22 cellular contexts compared by ENCODE assay signal in genomic region chr9:126377521-126377920, GRCh38. TPM values are rescaled to one million over a fixed set of nuclear protein-coding genes. Genes with fewer than 3 reads are reported as not detected.
DNase-seq lines count a peak whose midpoint lies in the region; ATAC-seq and TF ChIP-seq lines count a peak whose summit lies in the region.
"Had no signal": no experiment of that assay in that cellular context is flagged by ENCODE, and none has a peak within 500 bp of the region (broad histone marks: within the 10 kb centered on the region; RNA-seq: fewer than 3 reads in every experiment).

No MANE protein-coding gene starts in this region.

- CTCF ChIA-PET in CD8-positive, alpha-beta memory T cell (lab: Charles Lee), result interaction anchor here (1.3 to 1.6 kb wide), 2 partner anchors 19 to 114 kb away, joined by 4 read pairs; no protein-coding TSS in a partner anchor

- H3K36me3 ChIP-seq in neural progenitor cell, result no peaks in the 10 kb centered on the region
- H3K36me3 ChIP-seq in testis (ENCODE audit: low read depth, missing control alignments), result no peaks in the 10 kb centered on the region
- H3K36me3 ChIP-seq in CD8-positive, alpha-beta memory T cell (ENCODE audit: insufficient read depth, low read length), result no peaks in the 10 kb centered on the region
- H3K36me3 ChIP-seq: breast epithelium, thyroid gland had no signal

- H3K9me3 ChIP-seq in neural progenitor cell (ENCODE audit: low read depth) (no peaks in the 10 kb centered on the region), testis (no peaks in the 10 kb centered on the region)
- no peaks in the 10 kb centered on the region for H3K9me3 ChIP-seq in CD8-positive, alpha-beta memory T cell (ENCODE audit: low read length)
- H3K9me3 ChIP-seq: breast epithelium, Caco-2, mucosa of descending colon, sigmoid colon, thyroid gland had no signal

- H3K9me3 Mint-ChIP-seq in neural progenitor cell, result no peaks in the 10 kb centered on the region
- H3K9me3 Mint-ChIP-seq in CD8-positive, alpha-beta memory T cell, result no peaks in the 10 kb centered on the region
- H3K9me3 Mint-ChIP-seq: H9; stimulated activated memory B cell treated with anti-CD40 and anti-IgM and Interleukin-4, amounts not matched to agents 10 μg/mL and 1 μg/mL and 100 μg/mL, for 72 hours; T-cell had no signal

- peaks cover 72% of the 10 kb centered on the region for H3K4me1 ChIP-seq in neural progenitor cell
- H3K4me1 ChIP-seq in testis, result peaks cover 41% of the 10 kb centered on the region
- peaks cover 5% of the 10 kb centered on the region for H3K4me1 ChIP-seq in CD8-positive, alpha-beta memory T cell (ENCODE audit: insufficient read depth, low read length)
- H3K4me1 ChIP-seq: breast epithelium had no signal

- POLR2A ChIA-PET in CD8-positive, alpha-beta memory T cell (lab: Charles Lee), result no interaction called here

- peaks cover 44% of the 10 kb centered on the region for H3F3A ChIP-seq in neural progenitor cell (ENCODE audit: low read depth)

- H3K9ac ChIP-seq in neural progenitor cell, result no peak overlapping the region

- no peaks in the 10 kb centered on the region for H3K79me2 ChIP-seq in neural progenitor cell (ENCODE audit: low read depth)

- ATAC-seq in HG02840 (IDR thresholded peaks at IDR 0.05; ENCODE audit: low FRiP score, unreplicated experiment) (no peak), HG02870 (IDR thresholded peaks at IDR 0.05; ENCODE audit: unreplicated experiment) (no peak)
- ATAC-seq: PC-3; stimulated activated memory B cell treated with anti-CD40 and anti-IgM and Interleukin-4, amounts not matched to agents 10 μg/mL and 1 μg/mL and 100 μg/mL, for 72 hours; T-cell had no signal

- 75 to 82% methylated on average over 10 of the region's 10 CpGs for WGBS in testis, 2 donors

- H3K4me1 Mint-ChIP-seq in neural progenitor cell, result peaks cover 84% of the 10 kb centered on the region
- H3K4me1 Mint-ChIP-seq in CD8-positive, alpha-beta memory T cell, result peaks cover 9 to 57% (median 30%) of the 10 kb centered on the region in 3 donors

- peak in 58 of 61 donors; percentile 38 to 97 (median 84) for DNase-seq in caudate nucleus (lab: John Stamatoyannopoulos, UW)
- DNase-seq in head of caudate nucleus, result peak; percentile 69 to 98 (median 93)
- DNase-seq in neural progenitor cell (ENCODE audit: low spot score), result no peak
- DNase-seq in testis, result no peak
- no peak for DNase-seq in CD8-positive, alpha-beta memory T cell
- DNase-seq: activated CD4-positive, alpha-beta T cell treated with anti-CD3 and anti-CD28 coated beads for 4 hours; activated effector memory CD4-positive, alpha-beta T cell treated with Interleukin-2 at 50 U/mL for 16 hours; Caco-2; mucosa of descending colon; MV-4-11; NCI-H187; NCI-H226; PC-3; SHP77; sigmoid colon; T-cell; thyroid gland had no signal

- peak overlapping the region; percentile 96 for H3K27ac ChIP-seq in caudate nucleus (ENCODE audit: low read depth, low read length)
- H3K27ac ChIP-seq in neural progenitor cell, result no peak overlapping the region
- peak overlapping the region; percentile 24 to 63 for H3K27ac ChIP-seq in testis
- H3K27ac ChIP-seq in CD8-positive, alpha-beta memory T cell (ENCODE audit: low read depth, low read length), result no peak overlapping the region
- H3K27ac ChIP-seq: breast epithelium, thyroid gland had no signal

- H3K27me3 Mint-ChIP-seq in neural progenitor cell (ENCODE audit: insufficient read depth, low read depth), result peaks cover 2% of the 10 kb centered on the region
- no peaks in the 10 kb centered on the region for H3K27me3 Mint-ChIP-seq in CD8-positive, alpha-beta memory T cell

- H3K36me3 Mint-ChIP-seq in neural progenitor cell, result peaks cover 1% of the 10 kb centered on the region
- H3K36me3 Mint-ChIP-seq in CD8-positive, alpha-beta memory T cell, result peaks cover 0 to 44% (median 6%) of the 10 kb centered on the region in 3 donors
- H3K36me3 Mint-ChIP-seq: stimulated activated memory B cell treated with anti-CD40 and anti-IgM and Interleukin-4, amounts not matched to agents 10 μg/mL and 1 μg/mL and 100 μg/mL, for 72 hours had no signal

- H2AFZ ChIP-seq in neural progenitor cell (replicated peaks), result no peak overlapping the region

- H3K4me3 ChIP-seq in neural progenitor cell (no peak overlapping the region), testis (no peak overlapping the region)
- no peak overlapping the region for H3K4me3 ChIP-seq in CD8-positive, alpha-beta memory T cell (ENCODE audit: low read length)
- H3K4me3 ChIP-seq: mucosa of descending colon, sigmoid colon, thyroid gland had no signal

- H4K20me1 ChIP-seq in neural progenitor cell (ENCODE audit: low read depth), result peaks cover 5% of the 10 kb centered on the region

- intact Hi-C loops in head of caudate nucleus (cut with DNase I) (loop anchor here (5.0 kb wide), 2 partner anchors 40 to 70 kb away; no protein-coding TSS in a partner anchor), testis (cut with DNase I; ENCODE audit: low total_unique reads) (no loop called here)

- TF ChIP-seq CTCF in neural progenitor cell (IDR thresholded peaks at IDR 0.05) (no peak), testis (IDR thresholded peaks at IDR 0.05) (no peak)

- peak overlapping the region; percentile 73 for H3K4me2 ChIP-seq in neural progenitor cell

- H3K4me3 Mint-ChIP-seq in neural progenitor cell, result no peak overlapping the region
- H3K4me3 Mint-ChIP-seq in CD8-positive, alpha-beta memory T cell, result no peak overlapping the region
- H3K4me3 Mint-ChIP-seq: H9; stimulated activated memory B cell treated with anti-CD40 and anti-IgM and Interleukin-4, amounts not matched to agents 10 μg/mL and 1 μg/mL and 100 μg/mL, for 72 hours; T-cell had no signal

- no peak for TF ChIP-seq POLR2A in testis (IDR thresholded peaks at IDR 0.05)

- H3K27me3 ChIP-seq in neural progenitor cell, result no peaks in the 10 kb centered on the region
- no peaks in the 10 kb centered on the region for H3K27me3 ChIP-seq in testis
- H3K27me3 ChIP-seq in CD8-positive, alpha-beta memory T cell (ENCODE audit: insufficient read depth, low read length, poor library complexity, severe bottlenecking), result no peaks in the 10 kb centered on the region
- H3K27me3 ChIP-seq: breast epithelium, sigmoid colon, thyroid gland had no signal

- peak overlapping the region; percentile 51 for H3K27ac Mint-ChIP-seq in neural progenitor cell
- peak overlapping the region in 1 of 8 donors; percentile 86 for H3K27ac Mint-ChIP-seq in CD8-positive, alpha-beta memory T cell
- H3K27ac Mint-ChIP-seq: stimulated activated memory B cell treated with anti-CD40 and anti-IgM and Interleukin-4, amounts not matched to agents 10 μg/mL and 1 μg/mL and 100 μg/mL, for 72 hours; T-cell had no signal

RNA-seq across cellular contexts. Expression of gene MVB12B, which starts 50.9 kb away (rescaled TPM):
- total RNA-seq in neural progenitor cell (ENCODE audit: low replicate concordance) (16.1 and 18.4 TPM in 2 replicates), testis (10 to 100 TPM; 26.2 to 30.7 TPM)
- 13.6 TPM for polyA plus RNA-seq in testis (ENCODE audit: insufficient read depth, low read depth, low replicate concordance)
- total RNA-seq in CD8-positive, alpha-beta memory T cell, result 10 to 100 TPM; 11.0 to 13.1 TPM
- polyA plus RNA-seq in CD8-positive, alpha-beta memory T cell, result 12.7 TPM

Comparison
In these comparisons a context has a peak if more than half of its experiments do, and no peak if none do; other contexts are left out.
1. DNase-seq: peak in caudate nucleus (58 of 61) and head of caudate nucleus (42 of 42); none in neural progenitor cell (single experiment), testis (single experiment) and CD8-positive, alpha-beta memory T cell (0 of 5).
2. H3K27ac ChIP-seq: peak in caudate nucleus (single experiment) and testis (2 of 2); none in neural progenitor cell (single experiment) and CD8-positive, alpha-beta memory T cell (single experiment).